Comparison of ENCODE assay signal across 19 cellular contexts in the genomic region with DNA sequence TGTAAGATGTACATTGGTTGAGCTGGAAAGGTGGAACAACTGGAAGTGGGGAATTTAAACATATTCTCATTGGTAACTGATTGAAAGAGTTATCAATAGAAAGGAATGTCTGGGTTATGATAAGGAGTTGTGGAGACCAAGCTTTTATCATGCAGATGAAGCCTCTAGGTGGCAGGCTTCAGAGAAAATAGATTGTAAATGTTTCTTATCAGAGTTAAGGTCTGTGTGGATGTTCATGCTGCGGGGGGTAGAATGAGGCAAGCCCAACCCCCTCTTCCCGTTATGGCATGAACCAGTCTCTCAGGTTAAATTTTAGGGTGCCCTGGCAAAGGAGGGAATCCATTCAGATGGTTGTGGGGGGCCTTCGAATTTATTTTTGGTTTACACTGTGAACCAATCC. TPM values are rescaled to one million over a fixed set of nuclear protein-coding genes. Genes with fewer than 3 reads are reported as not detected.
DNase-seq lines count a peak whose midpoint lies in the region; ATAC-seq, FAIRE-seq and TF ChIP-seq lines count a peak whose summit lies in the region.
"Had no signal": no experiment of that assay in that cellular context is flagged by ENCODE, and none has a peak within 500 bp of the region (broad histone marks: within the 10 kb centered on the region; RNA-seq: fewer than 3 reads in every experiment).

No MANE protein-coding gene starts in this region.

- no peaks in the 10 kb centered on the region for H3K79me2 ChIP-seq in PC-3 (ENCODE audit: low read length)

- DNase-seq in H7 (peak; percentile 46), PC-3 (peak; percentile 15), epithelial cell of proximal tubule (ENCODE audit: low read depth) (no peak), small intestine (peak; percentile 17), esophagus squamous epithelium (lab: John Stamatoyannopoulos, UW) (no peak), NCI-H146 (lab: John Stamatoyannopoulos, UW) (no peak), left ventricle myocardium inferior (no peak)
- DNase-seq: activated CD4-positive, alpha-beta T cell treated with anti-CD3 and anti-CD28 coated beads for 48 hours; activated T-cell treated with anti-CD3 and anti-CD28 coated beads, Interleukin-2, amount 50 U/mL, for 1 hour; CD4-positive, alpha-beta memory T cell; cerebellar nuclear complex; heart left ventricle; NCI-H1694; NCI-H510A treated with DMSO at 0.1 percent for 48 hours; stimulated activated CD4-positive, alpha-beta T cell treated with anti-CD3 and anti-CD28 coated beads, Interleukin-2, amount 100 ng/mL, for 24 hours; stimulated activated CD8-positive, alpha-beta memory T cell treated with anti-CD3 and anti-CD28 coated beads, Interleukin-4, amount 100 ng/mL, for 48 hours had no signal

- no peaks in the 10 kb centered on the region for H3K9me2 ChIP-seq in PC-3 (replicated peaks; ENCODE audit: low read length)

- no peaks in the 10 kb centered on the region for H4K20me1 ChIP-seq in PC-3 (ENCODE audit: low read length)

- no peaks in the 10 kb centered on the region for H3K9me3 ChIP-seq in PC-3 (ENCODE audit: low read length)
- H3K9me3 ChIP-seq in small intestine (ENCODE audit: control insufficient read depth, low read depth), result no peaks in the 10 kb centered on the region
- H3K9me3 ChIP-seq in esophagus squamous epithelium, result no peaks in the 10 kb centered on the region
- H3K9me3 ChIP-seq in left ventricle myocardium inferior (replicated peaks), result no peaks in the 10 kb centered on the region
- H3K9me3 ChIP-seq: heart left ventricle had no signal

- H3K36me3 ChIP-seq in H7 (replicated peaks; ENCODE audit: control insufficient read depth, insufficient read depth, low read length) (no peaks in the 10 kb centered on the region), PC-3 (ENCODE audit: low read depth, low read length) (no peaks in the 10 kb centered on the region), small intestine (ENCODE audit: control insufficient read depth in 2 of 2, insufficient read depth in 2 of 2, low read length in 2 of 2) (peaks cover 0 to 3% of the 10 kb centered on the region in 2 donors), esophagus squamous epithelium (peaks cover 0 to 54% (median 0%) of the 10 kb centered on the region in 3 donors), left ventricle myocardium inferior (peaks cover 10% of the 10 kb centered on the region)

- H3K4me3 ChIP-seq in H7 (ENCODE audit: insufficient read depth, low read depth, low read length) (no peak overlapping the region), PC-3 (ENCODE audit: low read length) (no peak overlapping the region), epithelial cell of proximal tubule (ENCODE audit: low read depth, low read length) (no peak overlapping the region), small intestine (ENCODE audit: low read depth in 1 of 2, low read length in 2 of 2) (no peak overlapping the region), esophagus squamous epithelium (no peak overlapping the region), left ventricle myocardium inferior (no peak overlapping the region)
- H3K4me3 ChIP-seq: heart left ventricle had no signal

- H3K9ac ChIP-seq in PC-3 (ENCODE audit: low read length), result no peak overlapping the region
- H3K9ac ChIP-seq: KMS-11 had no signal

- TF ChIP-seq CTCF in PC-3 (conservative IDR thresholded peaks at IDR 0.05; ENCODE audit: low read depth, low read length), result peak; percentile 48; the same call in 1 of the 2 replicates
- peak; percentile 23 for TF ChIP-seq CTCF in epithelial cell of proximal tubule (conservative IDR thresholded peaks at IDR 0.05; ENCODE audit: low read depth, low read length)
- no peak for TF ChIP-seq CTCF in esophagus squamous epithelium (IDR thresholded peaks at IDR 0.05)
- no peak for TF ChIP-seq CTCF in left ventricle myocardium inferior (IDR thresholded peaks at IDR 0.05; ENCODE audit: borderline replicate concordance)

- intact Hi-C loops in PC-3 (cut with micrococcal nuclease), result no loop called here
- intact Hi-C loops in esophagus squamous epithelium (cut with DNase I), result no loop called here
- intact Hi-C loops in left ventricle myocardium inferior (cut with micrococcal nuclease), result no loop called here

- POLR2A ChIA-PET in PC-3 (lab: Charles Lee; ENCODE audit: unreplicated experiment), result no interaction called here

- no peak for FAIRE-seq in small intestine (lab: Jason Lieb, UNC)

- BruUV-seq in PC-3 (replicated peaks; lab: Mats Ljungman, UMichigan), result no TSS peak

- CTCF ChIA-PET in PC-3 (lab: Charles Lee), result no interaction called here

- H3K27me3 ChIP-seq in H7 (ENCODE audit: control insufficient read depth, insufficient read depth, low read length) (no peaks in the 10 kb centered on the region), PC-3 (ENCODE audit: low read length) (no peaks in the 10 kb centered on the region), small intestine (ENCODE audit: control insufficient read depth in 2 of 2, insufficient read depth in 2 of 2, low read length in 2 of 2) (no peaks in the 10 kb centered on the region), esophagus squamous epithelium (no peaks in the 10 kb centered on the region), left ventricle myocardium inferior (ENCODE audit: low read depth) (no peaks in the 10 kb centered on the region)
- H3K27me3 ChIP-seq: heart left ventricle had no signal

- ATAC-seq in PC-3, result no peak
- ATAC-seq: heart left ventricle had no signal

- no peak overlapping the region for H3K27ac ChIP-seq in PC-3 (ENCODE audit: low read length)
- H3K27ac ChIP-seq in small intestine (ENCODE audit: low read depth in 1 of 2, low read length in 1 of 2), result no peak overlapping the region
- no peak overlapping the region for H3K27ac ChIP-seq in esophagus squamous epithelium
- H3K27ac ChIP-seq in left ventricle myocardium inferior (replicated peaks), result no peak overlapping the region
- H3K27ac ChIP-seq: heart left ventricle, KMS-11, RWPE1 had no signal

- no peak overlapping the region for H3K4me2 ChIP-seq in PC-3 (ENCODE audit: low read length)
- H3K4me2 ChIP-seq: KMS-11 had no signal

- H3K4me1 ChIP-seq in PC-3 (ENCODE audit: insufficient read depth, low read length) (no peaks in the 10 kb centered on the region), small intestine (ENCODE audit: control insufficient read depth in 2 of 2, insufficient read depth in 1 of 2, low read depth in 1 of 2, low read length in 1 of 2) (no peaks in the 10 kb centered on the region), esophagus squamous epithelium (no peaks in the 10 kb centered on the region), left ventricle myocardium inferior (no peaks in the 10 kb centered on the region)
- H3K4me1 ChIP-seq: heart left ventricle had no signal

- no peaks in the 10 kb centered on the region for H3F3A ChIP-seq in PC-3 (ENCODE audit: low read length, unreplicated experiment)

- H2AFZ ChIP-seq in PC-3 (ENCODE audit: low read length), result no peak overlapping the region

- TF ChIP-seq POLR2A in esophagus squamous epithelium (IDR thresholded peaks at IDR 0.05), result no peak

- WGBS in small intestine, 3 donors, result 36 to 60% (median 47%) methylated on average over 3 of the region's 3 CpGs
- WGBS in esophagus squamous epithelium, 2 donors, result 38 to 56% methylated on average over 2 to 3 of the region's 3 CpGs

RNA-seq across cellular contexts. Expression of gene ARSD, which starts 16.0 kb away (rescaled TPM):
- 4.5 and 8.1 TPM in 2 replicates for total RNA-seq in H7 (2014; rRNA removed; shearing (Covaris generic))
- 13.8 and 26.7 TPM in 2 replicates for total RNA-seq in PC-3 (2014; rRNA removed)
- 6.7 and 10.7 TPM in 2 replicates for total RNA-seq in epithelial cell of proximal tubule
- 10 to 100 TPM; 12.3 to 16.9 (median 14.1) TPM for polyA plus RNA-seq in small intestine
- 10 to 100 TPM in 3 of 4 donors, 1 to 10 TPM in 1; 9.7 to 25.5 (median 19.2) TPM for total RNA-seq in esophagus squamous epithelium
- 9.3 TPM for total RNA-seq in left ventricle myocardium inferior
- total RNA-seq: G401 had no signal

Comparison
In these comparisons a context has a peak if more than half of its experiments do, and no peak if none do; other contexts are left out.
1. DNase-seq: peak in H7 (single experiment), PC-3 (single experiment) and small intestine (single experiment); none in epithelial cell of proximal tubule (single experiment), esophagus squamous epithelium (single experiment), NCI-H146 (single experiment) and left ventricle myocardium inferior (single experiment).
2. CTCF ChIP-seq: peak in PC-3 (single experiment) and epithelial cell of proximal tubule (single experiment); none in esophagus squamous epithelium (0 of 6) and left ventricle myocardium inferior (single experiment).